25 cellular contexts compared by ENCODE assay signal in the genomic region with DNA sequence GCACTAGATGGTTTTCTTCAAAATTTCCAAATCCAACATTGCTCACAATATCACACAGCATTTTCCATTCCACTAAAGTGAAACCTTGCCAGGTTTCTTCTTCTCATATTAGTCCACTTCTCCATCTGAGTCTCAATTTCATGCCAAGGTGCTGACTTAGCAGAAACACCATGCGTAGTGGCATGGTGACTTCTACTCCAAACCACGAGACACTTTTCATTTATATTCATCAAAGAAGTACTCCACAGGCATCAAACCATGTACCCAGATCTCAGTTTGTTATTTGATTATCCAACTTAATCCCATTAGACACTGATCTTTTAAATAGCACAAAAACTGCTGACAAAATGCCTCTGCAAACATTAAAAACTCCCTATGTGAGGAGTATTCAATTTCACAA.
DNase-seq lines count a peak whose midpoint lies in the region; ATAC-seq, FAIRE-seq and TF ChIP-seq lines count a peak whose summit lies in the region.
"Had no signal": no experiment of that assay in that cellular context is flagged by ENCODE, and none has a peak within 500 bp of the region (broad histone marks: within the 10 kb centered on the region; RNA-seq: fewer than 3 reads in every experiment).

No MANE protein-coding gene starts in this region.

- TF ChIP-seq EP300 in H1 (IDR thresholded peaks at IDR 0.05; ENCODE audit: borderline replicate concordance in 1 of 2, low read depth in 2 of 2, low read length in 2 of 2), result no peak

- TF ChIP-seq CTCF in A673 (conservative IDR thresholded peaks at IDR 0.05; ENCODE audit: low read depth, low read length) (no peak), DND-41 (IDR thresholded peaks at IDR 0.05; ENCODE audit: borderline replicate concordance, extremely low read depth, low read length, poor library complexity, severe bottlenecking) (no peak), H1 (IDR thresholded peaks at IDR 0.05; ENCODE audit: control extremely low read depth in 1 of 3, insufficient read depth in 1 of 3, low read depth in 1 of 3, low read length in 3 of 3) (no peak), mucosa of descending colon (IDR thresholded peaks at IDR 0.05) (no peak)

- H2BK15ac ChIP-seq in H1 (ENCODE audit: low read length), result no peak overlapping the region

- no peak overlapping the region for H3K14ac ChIP-seq in H1 (ENCODE audit: insufficient read length)

- DNase-seq in A673 (ENCODE audit: low spot score) (peak; percentile 84), DND-41 (no peak), NCI-H82 treated with DMSO at 0.1 percent for 48 hours (lab: John Stamatoyannopoulos, UW; ENCODE audit: unreplicated experiment) (peak; percentile 91), H1 (ENCODE audit: low read depth in 1 of 2, low spot score in 2 of 2) (no peak), SKM-1 (lab: John Stamatoyannopoulos, UW; ENCODE audit: unreplicated experiment) (no peak), ecto neural progenitor cell (ENCODE audit: low spot score) (no peak), mucosa of descending colon (no peak), substantia nigra (lab: John Stamatoyannopoulos, UW) (no peak)
- DNase-seq: C1 segment of cervical spinal cord; CD4-positive, alpha-beta memory T cell; COR-L47; HFFc6; NCI-H1092 treated with DMSO at 0.1 percent for 48 hours; NCI-H146; NCI-H1930; NCI-H2107; NCI-H524; NCI-H748 treated with DMSO at 0.1 percent for 48 hours; SHP77 treated with DMSO at 0.1 percent for 48 hours; SK-N-SH; T-helper 2 cell had no signal

- no peak overlapping the region for H4K8ac ChIP-seq in H1 (ENCODE audit: extremely low read depth, insufficient read depth, low read length)

- H3K79me1 ChIP-seq in H1 (ENCODE audit: low read depth, low read length), result no peaks in the 10 kb centered on the region

- H3K18ac ChIP-seq in H1 (ENCODE audit: extremely low read depth, low read length), result no peak overlapping the region

- H4K91ac ChIP-seq in H1 (replicated peaks; ENCODE audit: insufficient read length, low read length), result no peak overlapping the region

- CTCF ChIA-PET in A673 (lab: Charles Lee) (no interaction called here), H1 (lab: Charles Lee; ENCODE audit: partially characterized antibody) (no interaction called here)

- no peak for FAIRE-seq in H1 (lab: Jason Lieb, UNC)
- FAIRE-seq: A204.1 had no signal

- no peak overlapping the region for H3K4me3 ChIP-seq in A673 (ENCODE audit: low read depth, low read length, poor library complexity, severe bottlenecking)
- H3K4me3 ChIP-seq in DND-41 (ENCODE audit: low read depth in 1 of 2, low read length in 2 of 2), result no peak overlapping the region
- H3K4me3 ChIP-seq in H1 (ENCODE audit: extremely low read depth in 1 of 4, insufficient read depth in 2 of 4, low read depth in 3 of 4, low read length in 4 of 4), result no peak overlapping the region
- no peak overlapping the region for H3K4me3 ChIP-seq in mucosa of descending colon
- H3K4me3 ChIP-seq: GM23338, HAP-1 had no signal

- H4K20me1 ChIP-seq in DND-41 (ENCODE audit: insufficient read depth, low read length) (no peaks in the 10 kb centered on the region), H1 (replicated peaks in 1 of 2; ENCODE audit: control insufficient read depth in 1 of 2, insufficient read depth in 2 of 2, low read length in 2 of 2) (no peaks in the 10 kb centered on the region)

- no TSS peak for BruUV-seq in A673 (replicated peaks; lab: Mats Ljungman, UMichigan)

- H3K79me2 ChIP-seq in DND-41 (ENCODE audit: insufficient read depth, low read length), result no peaks in the 10 kb centered on the region
- no peaks in the 10 kb centered on the region for H3K79me2 ChIP-seq in H1 (ENCODE audit: control insufficient read depth in 1 of 2, insufficient read depth in 2 of 2, low read length in 2 of 2)

- H3K4ac ChIP-seq in H1 (replicated peaks; ENCODE audit: insufficient read length, low read depth, low read length), result no peak overlapping the region

- H3K4me1 ChIP-seq in A673 (ENCODE audit: insufficient read depth, low read length, poor library complexity, severe bottlenecking), result peaks cover 26% of the 10 kb centered on the region
- H3K4me1 ChIP-seq in DND-41 (ENCODE audit: insufficient read depth, low read length), result no peaks in the 10 kb centered on the region
- no peaks in the 10 kb centered on the region for H3K4me1 ChIP-seq in H1 (replicated peaks in 1 of 4; ENCODE audit: control insufficient read depth in 3 of 4, insufficient read depth in 4 of 4, low read length in 3 of 4)
- no peaks in the 10 kb centered on the region for H3K4me1 ChIP-seq in mucosa of descending colon (ENCODE audit: low read depth)
- H3K4me1 ChIP-seq: HAP-1 had no signal

- H3K23ac ChIP-seq in H1 (ENCODE audit: insufficient read length), result no peak overlapping the region

- no peak for TF ChIP-seq POLR2A in H1 (IDR thresholded peaks at IDR 0.05; ENCODE audit: control extremely low read depth in 1 of 2, low read depth in 2 of 2, low read length in 2 of 2)

- H2BK5ac ChIP-seq in H1 (ENCODE audit: low read depth, low read length), result no peak overlapping the region

- no peak overlapping the region for H2AK5ac ChIP-seq in H1 (ENCODE audit: low read depth, low read length)

- no peak overlapping the region for H2BK120ac ChIP-seq in H1 (replicated peaks; ENCODE audit: low read depth, low read length)

- POLR2A ChIA-PET in A673 (lab: Charles Lee; ENCODE audit: low non-redundant PET), result no interaction called here
- POLR2A ChIA-PET in H1 (lab: Charles Lee; ENCODE audit: partially characterized antibody), result no interaction called here

- no peak overlapping the region for H3K56ac ChIP-seq in H1 (replicated peaks; ENCODE audit: insufficient read length, low read depth, low read length)

- H3K36me3 ChIP-seq in A673 (ENCODE audit: insufficient read depth, low read length, poor library complexity, severe bottlenecking) (no peaks in the 10 kb centered on the region), DND-41 (ENCODE audit: insufficient read depth, low read length) (no peaks in the 10 kb centered on the region), H1 (ENCODE audit: control insufficient read depth in 2 of 4, insufficient read depth in 4 of 4, low read length in 3 of 4) (no peaks in the 10 kb centered on the region), mucosa of descending colon (ENCODE audit: low read depth) (no peaks in the 10 kb centered on the region)
- H3K36me3 ChIP-seq: HAP-1 had no signal

- intact Hi-C loops in A673 (cut with micrococcal nuclease; ENCODE audit: unreplicated experiment) (loop anchor here (5.0 to 10.0 kb wide), 2 partner anchors 137 to 549 kb away; no protein-coding TSS in a partner anchor), mucosa of descending colon (cut with DNase I, micrococcal nuclease) (no loop called here)

- TF ChIP-seq RAD21 in H1 (IDR thresholded peaks at IDR 0.05 in 1 of 2, conservative IDR thresholded peaks at IDR 0.05 in 1 of 2; ENCODE audit: low read depth in 2 of 2, low read length in 2 of 2), result no peak

- H4K5ac ChIP-seq in H1 (ENCODE audit: insufficient read length, low read depth, low read length), result no peak overlapping the region

- H3K27ac ChIP-seq in A673 (ENCODE audit: low read depth, low read length, poor library complexity, severe bottlenecking) (no peak overlapping the region), DND-41 (ENCODE audit: low read length) (no peak overlapping the region), H1 (ENCODE audit: low read depth, low read length) (no peak overlapping the region), substantia nigra (ENCODE audit: low read depth, low read length, poor library complexity, severe bottlenecking) (no peak overlapping the region)

- ATAC-seq in DND-41 (ENCODE audit: insufficient read depth, low read depth) (0 out of 3 replicates have a peak, but pooled peaks have one; percentile 58), mucosa of descending colon (no peak)
- ATAC-seq: GM23338, Panc1 had no signal

- 94% methylated on average over 2 of the region's 2 CpGs; no CpG with 5 or more reads in 1 of the 2 experiments for WGBS in H1 (ENCODE audit: extremely low coverage in 1 of 2, insufficient coverage in 1 of 2, insufficient read length in 1 of 2, insufficient replicate concordance in 2 of 2, low coverage in 1 of 2, low lambda C conversion rate in 2 of 2, missing lambda C conversion rate in 1 of 2), 2 experiments

- no peak overlapping the region for H3K4me2 ChIP-seq in DND-41 (ENCODE audit: insufficient read depth, low read length)
- H3K4me2 ChIP-seq in H1 (ENCODE audit: insufficient read depth in 1 of 2, low read depth in 2 of 2, low read length in 2 of 2), result no peak overlapping the region
- H3K4me2 ChIP-seq: GM23338, SK-N-SH had no signal

- no peak overlapping the region for H2AFZ ChIP-seq in DND-41 (ENCODE audit: low read depth, low read length)
- no peak overlapping the region for H2AFZ ChIP-seq in H1 (ENCODE audit: low read length)
- H2AFZ ChIP-seq: GM23338 had no signal

- no peaks in the 10 kb centered on the region for H3K27me3 ChIP-seq in A673 (replicated peaks; ENCODE audit: insufficient read depth, low read depth, low read length, poor library complexity)
- no peaks in the 10 kb centered on the region for H3K27me3 ChIP-seq in DND-41 (ENCODE audit: insufficient read depth, low read length, poor library complexity)
- H3K27me3 ChIP-seq in H1 (replicated peaks in 1 of 4; ENCODE audit: control insufficient read depth in 3 of 4, extremely low read depth in 1 of 4, insufficient read depth in 3 of 4, low read length in 3 of 4), result no peaks in the 10 kb centered on the region

- no peaks in the 10 kb centered on the region for H3K23me2 ChIP-seq in H1 (ENCODE audit: low read depth, low read length)

- H2BK12ac ChIP-seq in H1 (ENCODE audit: low read depth, low read length), result no peak overlapping the region

- no peak overlapping the region for H2BK20ac ChIP-seq in H1 (ENCODE audit: low read length)

- H3K9me3 ChIP-seq in A673 (ENCODE audit: low read depth, low read length, poor library complexity, severe bottlenecking) (peaks cover 9% of the 10 kb centered on the region), DND-41 (ENCODE audit: insufficient read depth, low read length, severe bottlenecking) (no peaks in the 10 kb centered on the region), H1 (ENCODE audit: insufficient read depth in 2 of 2, low read depth in 1 of 2, low read length in 1 of 2) (no peaks in the 10 kb centered on the region), mucosa of descending colon (no peaks in the 10 kb centered on the region)
- H3K9me3 ChIP-seq: HAP-1, SK-N-SH had no signal

- H3K9ac ChIP-seq in DND-41 (ENCODE audit: low read depth, low read length), result no peak overlapping the region
- no peak overlapping the region for H3K9ac ChIP-seq in H1 (replicated peaks in 1 of 4; ENCODE audit: extremely low read depth in 1 of 4, low read depth in 3 of 4, low read length in 3 of 4)
- H3K9ac ChIP-seq: SK-N-SH had no signal

TF ChIP-seq in H1, 55 proteins besides CTCF, POLR2A, EP300 and RAD21 (continues in another document):
- TF ChIP-seq MAFK (IDR thresholded peaks at IDR 0.05; ENCODE audit: low read depth, low read length) (peak; percentile 51; the same call in 1 of the 2 replicates), ZNF274 (IDR thresholded peaks at IDR 0.05; ENCODE audit: borderline replicate concordance, extremely low read depth, low read length) (no peak), HDAC6 (IDR thresholded peaks at IDR 0.05; ENCODE audit: low read depth, low read length) (no peak), TAF1 (IDR thresholded peaks at IDR 0.05; ENCODE audit: low read depth, low read length) (no peak), BCL11A (IDR thresholded peaks at IDR 0.05; ENCODE audit: low read depth in 2 of 2, low read length in 2 of 2) (no peak), TEAD4 (IDR thresholded peaks at IDR 0.05; ENCODE audit: low read depth, low read length) (no peak)

Comparison
In these comparisons a context has a peak if more than half of its experiments do, and no peak if none do; other contexts are left out.
1. DNase-seq: peak in A673 (single experiment) and NCI-H82 treated with DMSO at 0.1 percent for 48 hours (single experiment); none in DND-41 (single experiment), H1 (0 of 2), SKM-1 (single experiment), ecto neural progenitor cell (single experiment), mucosa of descending colon (0 of 3) and substantia nigra (0 of 49).